Comparison of ENCODE assay signal across 8 cellular contexts in the genomic region with DNA sequence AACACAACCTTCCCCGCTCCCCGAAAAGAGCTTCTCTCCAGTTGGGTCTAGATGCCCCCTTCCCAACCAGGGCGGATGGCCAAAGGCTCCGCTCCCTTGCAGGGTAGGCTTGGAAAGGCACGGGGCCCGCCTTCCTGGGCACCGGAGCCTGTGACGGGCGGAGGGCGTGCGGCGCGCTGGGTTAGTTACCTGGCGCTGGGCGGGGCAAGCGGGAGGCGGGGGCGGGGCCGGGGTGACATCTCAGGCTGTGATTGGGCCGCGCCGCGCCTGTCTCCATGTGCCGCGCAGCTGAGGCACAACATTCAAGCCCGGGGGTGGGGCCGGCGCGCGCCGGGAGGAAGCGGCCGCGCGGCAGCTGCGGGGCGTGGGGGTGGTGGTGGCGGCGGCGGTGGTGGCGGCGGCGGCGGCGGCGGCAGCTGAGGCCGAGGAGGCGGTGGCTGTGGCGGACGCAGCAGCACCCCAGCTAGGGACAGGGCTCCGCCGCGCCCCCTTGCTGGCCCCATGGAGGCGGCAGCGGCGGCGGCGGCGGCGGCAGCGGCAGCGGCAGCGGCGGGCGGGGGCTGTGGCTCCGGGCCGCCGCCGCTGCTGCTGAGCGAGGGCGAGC. TPM values are rescaled to one million over a fixed set of nuclear protein-coding genes. Genes with fewer than 3 reads are reported as not detected.
DNase-seq lines count a peak whose midpoint lies in the region; ATAC-seq and TF ChIP-seq lines count a peak whose summit lies in the region.

Gene REPS2, plus strand, starts transcription at position 298 of the 604 bp plus-strand sequence. Its CDS starts 204 bp downstream, at position 502.

- H3K9me3 Mint-ChIP-seq in activated CD4-positive, alpha-beta T cell treated with anti-CD3 and anti-CD28 coated beads, Interleukin-2, amount 10 ng/mL, durations not matched to agents 24 days and 14 days: no peaks in the 10 kb centered on the region

- H3K4me1 ChIP-seq in colonic mucosa: no peaks in the 10 kb centered on the region

- H3K27me3 Mint-ChIP-seq in activated CD4-positive, alpha-beta T cell treated with anti-CD3 and anti-CD28 coated beads, Interleukin-2, amount 10 ng/mL, durations not matched to agents 24 days and 14 days: peaks cover 18% of the 10 kb centered on the region

- H3K9me3 ChIP-seq in colonic mucosa: no peaks in the 10 kb centered on the region

- H3K9ac ChIP-seq in colonic mucosa (ENCODE audit: low read depth in 2 of 2, low read length in 2 of 2): peak within 1 kb of the TSS; percentile 55 to 62

- H3K4me3 Mint-ChIP-seq in activated CD4-positive, alpha-beta T cell treated with anti-CD3 and anti-CD28 coated beads, Interleukin-2, amount 10 ng/mL, durations not matched to agents 24 days and 14 days: peak within 1 kb of the TSS; percentile 80

- intact Hi-C loops in activated CD4-positive, alpha-beta T cell treated with anti-CD3 and anti-CD28 coated beads, Interleukin-2, amount 10 ng/mL, durations not matched to agents 24 days and 14 days (cut with micrococcal nuclease): no loop called here
- intact Hi-C loops in colonic mucosa (cut with DNase I): no loop called here

- H3K4me3 ChIP-seq in colonic mucosa: peak within 1 kb of the TSS; percentile 55

- no peak within 1 kb of the TSS for H3K27ac Mint-ChIP-seq in activated CD4-positive, alpha-beta T cell treated with anti-CD3 and anti-CD28 coated beads, Interleukin-2, amount 10 ng/mL, durations not matched to agents 24 days and 14 days

- TF ChIP-seq CTCF in colonic mucosa (IDR thresholded peaks at IDR 0.05): no peak

- no peaks in the 10 kb centered on the region for H3K27me3 ChIP-seq in colonic mucosa

- no peaks in the 10 kb centered on the region for H3K36me3 ChIP-seq in colonic mucosa

- DNase-seq in AG08395 (ENCODE audit: low spot score) (peak; percentile 70), NCI-H446 treated with DMSO at 0.1 percent for 48 hours (lab: John Stamatoyannopoulos, UW) (peak; percentile 3), colonic mucosa (peak; percentile 89), left kidney (ENCODE audit: low read depth, low spot score) (peak; percentile 93)
- peak; percentile 85 for DNase-seq in activated CD4-positive, alpha-beta T cell treated with anti-CD3 and anti-CD28 coated beads, Interleukin-2, amount 10 ng/mL, durations not matched to agents 24 days and 14 days
- DNase-seq in stimulated activated CD4-positive, alpha-beta T cell treated with anti-CD3 and anti-CD28 coated beads, Interleukin-1b, Interleukin-23, amount 100 ng/mL, for 4 hours (ENCODE audit: low read depth in 2 of 2): peak; percentile 68 to 73

- H3K36me3 Mint-ChIP-seq in activated CD4-positive, alpha-beta T cell treated with anti-CD3 and anti-CD28 coated beads, Interleukin-2, amount 10 ng/mL, durations not matched to agents 24 days and 14 days (ENCODE audit: low read depth): no peaks in the 10 kb centered on the region

- ATAC-seq in GM19023 (IDR thresholded peaks at IDR 0.05; ENCODE audit: unreplicated experiment) (peak; percentile 95), HG03159 (IDR thresholded peaks at IDR 0.05; ENCODE audit: unreplicated experiment) (peak; percentile 96)

- H3K27ac ChIP-seq in colonic mucosa: no peak within 1 kb of the TSS

- peaks cover 2% of the 10 kb centered on the region for H3K4me1 Mint-ChIP-seq in activated CD4-positive, alpha-beta T cell treated with anti-CD3 and anti-CD28 coated beads, Interleukin-2, amount 10 ng/mL, durations not matched to agents 24 days and 14 days

RNA-seq across cellular contexts. Expression of gene REPS2, which starts in this region (rescaled TPM):
- total RNA-seq in activated CD4-positive, alpha-beta T cell treated with anti-CD3 and anti-CD28 coated beads, Interleukin-2, amount 10 ng/mL, durations not matched to agents 24 days and 14 days: not detected in 2 replicates
- 10 to 100 TPM; 17.6 to 22.7 TPM for total RNA-seq in colonic mucosa

Comparison
In these comparisons a context has a peak if more than half of its experiments do, and no peak if none do; other contexts are left out.
1. RNA of gene REPS2 (total RNA-seq): 17.6 to 22.7 TPM in colonic mucosa; not detected in activated CD4-positive, alpha-beta T cell treated with anti-CD3 and anti-CD28 coated beads, Interleukin-2, amount 10 ng/mL, durations not matched to agents 24 days and 14 days; every median in the first group is over 10 times any median in the second.
2. Peak in DNase-seq in activated CD4-positive, alpha-beta T cell treated with anti-CD3 and anti-CD28 coated beads, Interleukin-2, amount 10 ng/mL, durations not matched to agents 24 days and 14 days; RNA of the gene not detected or under 1 TPM.
3. DNase-seq: peak in every context shown above with its lines; median percentile 93 in left kidney; 89 in colonic mucosa; 85 in activated CD4-positive, alpha-beta T cell treated with anti-CD3 and anti-CD28 coated beads, Interleukin-2, amount 10 ng/mL, durations not matched to agents 24 days and 14 days; 70 in stimulated activated CD4-positive, alpha-beta T cell treated with anti-CD3 and anti-CD28 coated beads, Interleukin-1b, Interleukin-23, amount 100 ng/mL, for 4 hours; 70 in AG08395; 3 in NCI-H446 treated with DMSO at 0.1 percent for 48 hours.